Comparison of ENCODE assay signal across 8 cellular contexts in genomic region chr6:53171605-53172467, GRCh38. TPM values are rescaled to one million over a fixed set of nuclear protein-coding genes. Genes with fewer than 3 reads are reported as not detected.
DNase-seq lines count a peak whose midpoint lies in the region; ATAC-seq and TF ChIP-seq lines count a peak whose summit lies in the region.

No MANE protein-coding gene starts in this region.

- H3K4me3 ChIP-seq in PC-9 (no peak overlapping the region), fibroblast of lung (replicated peaks in 1 of 4; ENCODE audit: control extremely low read depth in 1 of 4, insufficient read depth in 1 of 4, low read depth in 3 of 4, low read length in 4 of 4) (no peak overlapping the region)

- peaks cover 0 to 2% (median 0%) of the 10 kb centered on the region in 3 donors for H3K9me3 Mint-ChIP-seq in IgD-negative memory B cell
- no peaks in the 10 kb centered on the region for H3K9me3 Mint-ChIP-seq in activated T-cell treated with anti-CD3 and anti-CD28 coated beads, Interleukin-2, amount 50 U/mL, for 4 hours
- no peaks in the 10 kb centered on the region for H3K9me3 Mint-ChIP-seq in nephron

- CTCF ChIA-PET in PC-9 (lab: Charles Lee) = interaction anchor here (0.6 to 1.3 kb wide), 8 partner anchors 12 to 501 kb away, joined by 3 to 4 read pairs (median 3); no protein-coding TSS in a partner anchor

- H3K27ac Mint-ChIP-seq in IgD-negative memory B cell = peak overlapping the region; percentile 33 to 94 (median 93)
- H3K27ac Mint-ChIP-seq in nephron = no peak overlapping the region

- peak overlapping the region; percentile 1 to 90 (median 79) for H3K4me3 Mint-ChIP-seq in IgD-negative memory B cell
- no peak overlapping the region for H3K4me3 Mint-ChIP-seq in activated T-cell treated with anti-CD3 and anti-CD28 coated beads, Interleukin-2, amount 50 U/mL, for 4 hours
- H3K4me3 Mint-ChIP-seq in nephron = no peak overlapping the region

- no TSS peak for BruUV-seq in PC-9 (replicated peaks; lab: Mats Ljungman, UMichigan)

- peak; percentile 88 for DNase-seq in DMS53 (lab: John Stamatoyannopoulos, UW)
- peak; percentile 58 to 88 for DNase-seq in PC-9
- peak; percentile 92 for DNase-seq in activated T-cell treated with anti-CD3 and anti-CD28 coated beads, Interleukin-2, amount 50 U/mL, for 4 hours
- DNase-seq in fibroblast of lung (ENCODE audit: low read depth in 2 of 2) = peak; percentile 52 to 79
- DNase-seq in stimulated activated naive CD8-positive, alpha-beta T cell treated with anti-CD3 and anti-CD28 coated beads, Interleukin-15, Interleukin-2, amounts not matched to agents 100 U/mL and 50 U/mL, for 24 hours = peak; percentile 93

- no peaks in the 10 kb centered on the region for H3K9me2 ChIP-seq in PC-9 (ENCODE audit: insufficient read depth)

- H3K36me3 Mint-ChIP-seq in IgD-negative memory B cell = peaks cover 2% of the 10 kb centered on the region
- H3K36me3 Mint-ChIP-seq in activated T-cell treated with anti-CD3 and anti-CD28 coated beads, Interleukin-2, amount 50 U/mL, for 4 hours (ENCODE audit: insufficient read depth) = no peaks in the 10 kb centered on the region
- no peaks in the 10 kb centered on the region for H3K36me3 Mint-ChIP-seq in nephron (ENCODE audit: low read depth)

- no peaks in the 10 kb centered on the region for H3K36me3 ChIP-seq in PC-9 (ENCODE audit: low read depth)
- H3K36me3 ChIP-seq in fibroblast of lung (ENCODE audit: control insufficient read depth, insufficient read depth, low read length) = no peaks in the 10 kb centered on the region

- TF ChIP-seq CTCF in PC-9 (conservative IDR thresholded peaks at IDR 0.05) (peak; percentile 100), fibroblast of lung (conservative IDR thresholded peaks at IDR 0.05 in 1 of 2, IDR thresholded peaks at IDR 0.05 in 1 of 2; ENCODE audit: low read depth in 1 of 2, low read length in 2 of 2) (peak; percentile 100), nephron (IDR thresholded peaks at IDR 0.05; ENCODE audit: unreplicated experiment in 3 of 3) (peak; percentile 100)

- intact Hi-C loops in PC-9 (cut with micrococcal nuclease; ENCODE audit: unreplicated experiment) = loop anchor here (1.0 to 10.0 kb wide), 7 partner anchors 68 to 555 kb away; no protein-coding TSS in a partner anchor

- H4K20me1 ChIP-seq in PC-9 (ENCODE audit: insufficient read depth) = no peaks in the 10 kb centered on the region
- H4K20me1 ChIP-seq in fibroblast of lung (ENCODE audit: control insufficient read depth, extremely low read depth, insufficient read depth, low read length) = no peaks in the 10 kb centered on the region

- no peak overlapping the region for H3K4me2 ChIP-seq in PC-9
- H3K4me2 ChIP-seq in fibroblast of lung (ENCODE audit: extremely low read depth, insufficient read depth, low read length) = no peak overlapping the region

- H3K4me1 ChIP-seq in PC-9 (replicated peaks; ENCODE audit: insufficient read depth) = peaks cover 33% of the 10 kb centered on the region
- H3K4me1 ChIP-seq in fibroblast of lung (ENCODE audit: control insufficient read depth, extremely low read depth, insufficient read depth, low read length) = no peaks in the 10 kb centered on the region

- peaks cover 21% of the 10 kb centered on the region for H3F3A ChIP-seq in PC-9 (ENCODE audit: insufficient read depth, low read depth)

- H3K27me3 Mint-ChIP-seq in IgD-negative memory B cell (no peaks in the 10 kb centered on the region), nephron (ENCODE audit: low read depth) (no peaks in the 10 kb centered on the region)
- H3K27me3 Mint-ChIP-seq in activated T-cell treated with anti-CD3 and anti-CD28 coated beads, Interleukin-2, amount 50 U/mL, for 4 hours (ENCODE audit: low read depth) = no peaks in the 10 kb centered on the region

- no peak overlapping the region; the same call in 1 of the 2 replicates for H2AFZ ChIP-seq in PC-9
- no peak overlapping the region for H2AFZ ChIP-seq in fibroblast of lung (ENCODE audit: low read length)

- H3K9ac ChIP-seq in fibroblast of lung (ENCODE audit: insufficient read depth, low read length) = no peak overlapping the region

- H3K4me1 Mint-ChIP-seq in IgD-negative memory B cell (peaks cover 19 to 21% (median 20%) of the 10 kb centered on the region in 3 donors), nephron (no peaks in the 10 kb centered on the region)
- H3K4me1 Mint-ChIP-seq in activated T-cell treated with anti-CD3 and anti-CD28 coated beads, Interleukin-2, amount 50 U/mL, for 4 hours (ENCODE audit: low read depth) = peaks cover 2% of the 10 kb centered on the region

- H3K27ac ChIP-seq in PC-9 (no peak overlapping the region), fibroblast of lung (ENCODE audit: insufficient read depth, low read length) (no peak overlapping the region)

- POLR2A ChIA-PET in PC-9 (lab: Charles Lee; ENCODE audit: unreplicated experiment) = interaction anchor here (0.7 kb wide), 1 partner anchor 176 kb away, joined by 7 read pairs; no protein-coding TSS in a partner anchor

- H3K9me3 ChIP-seq in PC-9 (ENCODE audit: insufficient read depth, low read depth) (no peaks in the 10 kb centered on the region), fibroblast of lung (ENCODE audit: control insufficient read depth, insufficient read depth, low read depth, low read length) (no peaks in the 10 kb centered on the region)

- H3K27me3 ChIP-seq in PC-9 (ENCODE audit: insufficient read depth, low read depth) (no peaks in the 10 kb centered on the region), fibroblast of lung (ENCODE audit: control insufficient read depth, insufficient read depth, low read length) (no peaks in the 10 kb centered on the region)

- H3K79me2 ChIP-seq in PC-9 (ENCODE audit: low read depth) (no peaks in the 10 kb centered on the region), fibroblast of lung (ENCODE audit: control insufficient read depth, insufficient read depth, low read length) (no peaks in the 10 kb centered on the region)

- peak; percentile 88 for ATAC-seq in GM21528 (IDR thresholded peaks at IDR 0.05; ENCODE audit: low FRiP score, unreplicated experiment)
- ATAC-seq in activated T-cell treated with anti-CD3 and anti-CD28 coated beads, Interleukin-2, amount 50 U/mL, for 4 hours = peak; percentile 91 to 95
- peak; percentile 97 for ATAC-seq in stimulated activated naive CD8-positive, alpha-beta T cell treated with anti-CD3 and anti-CD28 coated beads, Interleukin-15, Interleukin-2, amounts not matched to agents 100 U/mL and 50 U/mL, for 24 hours

RNA-seq across cellular contexts. Expression of gene GCM1, which starts 23.2 kb away (rescaled TPM):
- polyA plus RNA-seq in IgD-negative memory B cell = not detected
- total RNA-seq in PC-9 (2021) = 0.13 TPM in 2 replicates
- under 1 TPM in 2 of 3 donors, not detected in 1; 0.08 to 0.11 TPM for total RNA-seq in activated T-cell treated with anti-CD3 and anti-CD28 coated beads, Interleukin-2, amount 50 U/mL, for 4 hours
- total RNA-seq in fibroblast of lung = not detected in 2 replicates
- polyA plus RNA-seq in fibroblast of lung = not detected in 2 replicates
- not detected in 2 replicates for polyA plus RNA-seq in fibroblast of lung (2012)
- polyA minus RNA-seq in fibroblast of lung (ENCODE audit: low replicate concordance) = not detected in 2 replicates

Comparison
In these comparisons a context has a peak if more than half of its experiments do, and no peak if none do; other contexts are left out.
1. H3K27ac Mint-ChIP-seq: peak in IgD-negative memory B cell (3 of 3); none in nephron (0 of 3).
2. H3K4me3 Mint-ChIP-seq: peak in IgD-negative memory B cell (4 of 4); none in activated T-cell treated with anti-CD3 and anti-CD28 coated beads, Interleukin-2, amount 50 U/mL, for 4 hours (single experiment) and nephron (0 of 3).
3. Peak in every context shown above with its lines, with median percentiles within 50 percentile points of each other: DNase-seq, ATAC-seq and CTCF ChIP-seq.